In genomic region chr14:103111297-103111981, GRCh38 we compare ENCODE assay signal across 1 cellular context.
TF ChIP-seq lines count a peak whose summit lies in the region.

No MANE protein-coding gene starts in this region.

TF ChIP-seq in GM12878, 131 proteins besides CTCF, POLR2A, EP300 and RAD21 (continued from another document and continues in another):
- TF ChIP-seq, protein P1, sequence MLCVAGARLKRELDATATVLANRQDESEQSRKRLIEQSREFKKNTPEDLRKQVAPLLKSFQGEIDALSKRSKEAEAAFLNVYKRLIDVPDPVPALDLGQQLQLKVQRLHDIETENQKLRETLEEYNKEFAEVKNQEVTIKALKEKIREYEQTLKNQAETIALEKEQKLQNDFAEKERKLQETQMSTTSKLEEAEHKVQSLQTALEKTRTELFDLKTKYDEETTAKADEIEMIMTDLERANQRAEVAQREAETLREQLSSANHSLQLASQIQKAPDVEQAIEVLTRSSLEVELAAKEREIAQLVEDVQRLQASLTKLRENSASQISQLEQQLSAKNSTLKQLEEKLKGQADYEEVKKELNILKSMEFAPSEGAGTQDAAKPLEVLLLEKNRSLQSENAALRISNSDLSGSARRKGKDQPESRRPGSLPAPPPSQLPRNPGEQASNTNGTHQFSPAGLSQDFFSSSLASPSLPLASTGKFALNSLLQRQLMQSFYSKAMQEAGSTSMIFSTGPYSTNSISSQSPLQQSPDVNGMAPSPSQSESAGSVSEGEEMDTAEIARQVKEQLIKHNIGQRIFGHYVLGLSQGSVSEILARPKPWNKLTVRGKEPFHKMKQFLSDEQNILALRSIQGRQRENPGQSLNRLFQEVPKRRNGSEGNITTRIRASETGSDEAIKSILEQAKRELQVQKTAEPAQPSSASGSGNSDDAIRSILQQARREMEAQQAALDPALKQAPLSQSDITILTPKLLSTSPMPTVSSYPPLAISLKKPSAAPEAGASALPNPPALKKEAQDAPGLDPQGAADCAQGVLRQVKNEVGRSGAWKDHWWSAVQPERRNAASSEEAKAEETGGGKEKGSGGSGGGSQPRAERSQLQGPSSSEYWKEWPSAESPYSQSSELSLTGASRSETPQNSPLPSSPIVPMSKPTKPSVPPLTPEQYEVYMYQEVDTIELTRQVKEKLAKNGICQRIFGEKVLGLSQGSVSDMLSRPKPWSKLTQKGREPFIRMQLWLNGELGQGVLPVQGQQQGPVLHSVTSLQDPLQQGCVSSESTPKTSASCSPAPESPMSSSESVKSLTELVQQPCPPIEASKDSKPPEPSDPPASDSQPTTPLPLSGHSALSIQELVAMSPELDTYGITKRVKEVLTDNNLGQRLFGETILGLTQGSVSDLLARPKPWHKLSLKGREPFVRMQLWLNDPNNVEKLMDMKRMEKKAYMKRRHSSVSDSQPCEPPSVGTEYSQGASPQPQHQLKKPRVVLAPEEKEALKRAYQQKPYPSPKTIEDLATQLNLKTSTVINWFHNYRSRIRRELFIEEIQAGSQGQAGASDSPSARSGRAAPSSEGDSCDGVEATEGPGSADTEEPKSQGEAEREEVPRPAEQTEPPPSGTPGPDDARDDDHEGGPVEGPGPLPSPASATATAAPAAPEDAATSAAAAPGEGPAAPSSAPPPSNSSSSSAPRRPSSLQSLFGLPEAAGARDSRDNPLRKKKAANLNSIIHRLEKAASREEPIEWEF (IDR thresholded peaks at IDR 0.05; ENCODE audit: insufficient replicate concordance, low read depth, low read length): no peak
- no peak for TF ChIP-seq SMAD5 (IDR thresholded peaks at IDR 0.05; ENCODE audit: low read depth)
- TF ChIP-seq, protein P2, sequence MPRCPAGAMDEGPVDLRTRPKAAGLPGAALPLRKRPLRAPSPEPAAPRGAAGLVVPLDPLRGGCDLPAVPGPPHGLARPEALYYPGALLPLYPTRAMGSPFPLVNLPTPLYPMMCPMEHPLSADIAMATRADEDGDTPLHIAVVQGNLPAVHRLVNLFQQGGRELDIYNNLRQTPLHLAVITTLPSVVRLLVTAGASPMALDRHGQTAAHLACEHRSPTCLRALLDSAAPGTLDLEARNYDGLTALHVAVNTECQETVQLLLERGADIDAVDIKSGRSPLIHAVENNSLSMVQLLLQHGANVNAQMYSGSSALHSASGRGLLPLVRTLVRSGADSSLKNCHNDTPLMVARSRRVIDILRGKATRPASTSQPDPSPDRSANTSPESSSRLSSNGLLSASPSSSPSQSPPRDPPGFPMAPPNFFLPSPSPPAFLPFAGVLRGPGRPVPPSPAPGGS (IDR thresholded peaks at IDR 0.05; ENCODE audit: borderline replicate concordance, insufficient read depth, low read depth, low read length, poor library complexity, severe bottlenecking): no peak
- no peak for TF ChIP-seq CREB1 (IDR thresholded peaks at IDR 0.05; ENCODE audit: low read depth)
- TF ChIP-seq RB1 (IDR thresholded peaks at IDR 0.05; ENCODE audit: borderline replicate concordance): no peak
- no peak for TF ChIP-seq KAT2A (conservative IDR thresholded peaks at IDR 0.05; ENCODE audit: control insufficient read depth, low read depth, low read length)
- TF ChIP-seq NR2F1 (conservative IDR thresholded peaks at IDR 0.05): peak; percentile 91
- no peak for TF ChIP-seq SMAD1 (IDR thresholded peaks at IDR 0.05; ENCODE audit: low read depth, partially characterized antibody)
- no peak for TF ChIP-seq PAX8 (IDR thresholded peaks at IDR 0.05)
- no peak for TF ChIP-seq CEBPZ (IDR thresholded peaks at IDR 0.05; ENCODE audit: low read depth, low read length)
- no peak for TF ChIP-seq CBFB (IDR thresholded peaks at IDR 0.05; ENCODE audit: low read depth)
- TF ChIP-seq SPI1 (IDR thresholded peaks at IDR 0.05; ENCODE audit: borderline replicate concordance, insufficient read depth, low read depth, low read length): peak; percentile 95
- no peak for TF ChIP-seq HDAC2 (IDR thresholded peaks at IDR 0.05)
- TF ChIP-seq IRF4 (IDR thresholded peaks at IDR 0.05; ENCODE audit: low read depth, low read length): 0 out of 2 replicates have a peak, but pooled peaks have one; percentile 61
- TF ChIP-seq, protein P3, sequence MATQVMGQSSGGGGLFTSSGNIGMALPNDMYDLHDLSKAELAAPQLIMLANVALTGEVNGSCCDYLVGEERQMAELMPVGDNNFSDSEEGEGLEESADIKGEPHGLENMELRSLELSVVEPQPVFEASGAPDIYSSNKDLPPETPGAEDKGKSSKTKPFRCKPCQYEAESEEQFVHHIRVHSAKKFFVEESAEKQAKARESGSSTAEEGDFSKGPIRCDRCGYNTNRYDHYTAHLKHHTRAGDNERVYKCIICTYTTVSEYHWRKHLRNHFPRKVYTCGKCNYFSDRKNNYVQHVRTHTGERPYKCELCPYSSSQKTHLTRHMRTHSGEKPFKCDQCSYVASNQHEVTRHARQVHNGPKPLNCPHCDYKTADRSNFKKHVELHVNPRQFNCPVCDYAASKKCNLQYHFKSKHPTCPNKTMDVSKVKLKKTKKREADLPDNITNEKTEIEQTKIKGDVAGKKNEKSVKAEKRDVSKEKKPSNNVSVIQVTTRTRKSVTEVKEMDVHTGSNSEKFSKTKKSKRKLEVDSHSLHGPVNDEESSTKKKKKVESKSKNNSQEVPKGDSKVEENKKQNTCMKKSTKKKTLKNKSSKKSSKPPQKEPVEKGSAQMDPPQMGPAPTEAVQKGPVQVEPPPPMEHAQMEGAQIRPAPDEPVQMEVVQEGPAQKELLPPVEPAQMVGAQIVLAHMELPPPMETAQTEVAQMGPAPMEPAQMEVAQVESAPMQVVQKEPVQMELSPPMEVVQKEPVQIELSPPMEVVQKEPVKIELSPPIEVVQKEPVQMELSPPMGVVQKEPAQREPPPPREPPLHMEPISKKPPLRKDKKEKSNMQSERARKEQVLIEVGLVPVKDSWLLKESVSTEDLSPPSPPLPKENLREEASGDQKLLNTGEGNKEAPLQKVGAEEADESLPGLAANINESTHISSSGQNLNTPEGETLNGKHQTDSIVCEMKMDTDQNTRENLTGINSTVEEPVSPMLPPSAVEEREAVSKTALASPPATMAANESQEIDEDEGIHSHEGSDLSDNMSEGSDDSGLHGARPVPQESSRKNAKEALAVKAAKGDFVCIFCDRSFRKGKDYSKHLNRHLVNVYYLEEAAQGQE (IDR thresholded peaks at IDR 0.05; ENCODE audit: low read depth, low read length): no peak
- 0 out of 2 replicates have a peak, but pooled peaks have one; percentile 10 for TF ChIP-seq BCL11A (IDR thresholded peaks at IDR 0.05; ENCODE audit: low read depth, low read length)
- TF ChIP-seq ZNF622 (IDR thresholded peaks at IDR 0.05): no peak
- TF ChIP-seq, protein P4, sequence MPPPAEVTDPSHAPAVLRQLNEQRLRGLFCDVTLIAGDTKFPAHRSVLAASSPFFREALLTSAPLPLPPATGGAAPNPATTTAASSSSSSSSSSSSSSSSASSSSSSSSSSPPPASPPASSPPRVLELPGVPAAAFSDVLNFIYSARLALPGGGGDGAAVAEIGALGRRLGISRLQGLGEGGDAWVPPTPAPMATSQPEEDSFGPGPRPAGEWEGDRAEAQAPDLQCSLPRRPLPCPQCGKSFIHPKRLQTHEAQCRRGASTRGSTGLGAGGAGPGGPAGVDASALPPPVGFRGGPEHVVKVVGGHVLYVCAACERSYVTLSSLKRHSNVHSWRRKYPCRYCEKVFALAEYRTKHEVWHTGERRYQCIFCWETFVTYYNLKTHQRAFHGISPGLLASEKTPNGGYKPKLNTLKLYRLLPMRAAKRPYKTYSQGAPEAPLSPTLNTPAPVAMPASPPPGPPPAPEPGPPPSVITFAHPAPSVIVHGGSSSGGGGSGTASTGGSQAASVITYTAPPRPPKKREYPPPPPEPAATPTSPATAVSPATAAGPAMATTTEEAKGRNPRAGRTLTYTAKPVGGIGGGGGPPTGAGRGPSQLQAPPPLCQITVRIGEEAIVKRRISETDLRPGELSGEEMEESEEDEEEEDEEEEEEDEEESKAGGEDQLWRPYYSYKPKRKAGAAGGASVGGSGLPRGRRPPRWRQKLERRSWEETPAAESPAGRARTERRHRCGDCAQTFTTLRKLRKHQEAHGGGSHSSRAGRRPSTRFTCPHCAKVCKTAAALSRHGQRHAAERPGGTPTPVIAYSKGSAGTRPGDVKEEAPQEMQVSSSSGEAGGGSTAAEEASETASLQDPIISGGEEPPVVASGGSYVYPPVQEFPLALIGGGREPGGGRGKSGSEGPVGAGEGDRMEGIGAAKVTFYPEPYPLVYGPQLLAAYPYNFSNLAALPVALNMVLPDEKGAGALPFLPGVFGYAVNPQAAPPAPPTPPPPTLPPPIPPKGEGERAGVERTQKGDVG (CRISPR knock-in tag; IDR thresholded peaks at IDR 0.05): no peak
- no peak for TF ChIP-seq ASH2L (IDR thresholded peaks at IDR 0.05; ENCODE audit: borderline replicate concordance, low read depth)
- TF ChIP-seq MYC (IDR thresholded peaks at IDR 0.05; ENCODE audit: insufficient read depth, insufficient read length, insufficient replicate concordance, low read length, severe bottlenecking): no peak
- TF ChIP-seq MYB (IDR thresholded peaks at IDR 0.05; ENCODE audit: borderline replicate concordance, low read depth, low read length): no peak
- no peak for TF ChIP-seq NFIC (IDR thresholded peaks at IDR 0.05; ENCODE audit: low read depth, low read length)
- TF ChIP-seq ESRRA (IDR thresholded peaks at IDR 0.05; ENCODE audit: low read length): no peak
- no peak for TF ChIP-seq RBBP5 (conservative IDR thresholded peaks at IDR 0.05)
- TF ChIP-seq CREM (IDR thresholded peaks at IDR 0.05; ENCODE audit: low read depth): peak; percentile 32; the same call in 1 of the 2 replicates
- no peak for TF ChIP-seq RAD51 (IDR thresholded peaks at IDR 0.05)
- TF ChIP-seq NFYA (IDR thresholded peaks at IDR 0.05; ENCODE audit: borderline replicate concordance, low read depth, low read length): no peak
- no peak for TF ChIP-seq ELK1 (IDR thresholded peaks at IDR 0.05; ENCODE audit: low read depth, low read length)
- TF ChIP-seq RUNX3 (IDR thresholded peaks at IDR 0.05; ENCODE audit: low read length): peak; percentile 49; the same call in 1 of the 2 replicates
- TF ChIP-seq DPF2 (IDR thresholded peaks at IDR 0.05): peak; percentile 83; the same call in 1 of the 2 replicates
- no peak for TF ChIP-seq RFX5 (IDR thresholded peaks at IDR 0.05; ENCODE audit: low read depth, low read length)
- TF ChIP-seq NRF1 (conservative IDR thresholded peaks at IDR 0.05; ENCODE audit: low read depth, low read length): no peak
- no peak for TF ChIP-seq ATF2 (IDR thresholded peaks at IDR 0.05; ENCODE audit: low read length)
- TF ChIP-seq TAF1 (IDR thresholded peaks at IDR 0.05; ENCODE audit: borderline replicate concordance, low read depth, low read length): no peak
- no peak for TF ChIP-seq MEF2A (IDR thresholded peaks at IDR 0.05; ENCODE audit: insufficient read depth, low read depth, low read length)
- no peak for TF ChIP-seq CHD4 (IDR thresholded peaks at IDR 0.05)
- no peak for TF ChIP-seq HDAC6 (IDR thresholded peaks at IDR 0.05; ENCODE audit: unreplicated experiment)
- TF ChIP-seq GABPA (IDR thresholded peaks at IDR 0.05; ENCODE audit: low read depth): no peak
- TF ChIP-seq ZNF274 (IDR thresholded peaks at IDR 0.05; ENCODE audit: insufficient read depth, insufficient read length): no peak
- peak; percentile 87; the same call in 1 of the 2 replicates for TF ChIP-seq HDGF (IDR thresholded peaks at IDR 0.05)
- TF ChIP-seq ZNF217 (IDR thresholded peaks at IDR 0.05): no peak; the same call in 1 of the 2 replicates
- no peak for TF ChIP-seq ZNF384 (IDR thresholded peaks at IDR 0.05; ENCODE audit: borderline replicate concordance, low read depth, low read length)
- TF ChIP-seq SRF (IDR thresholded peaks at IDR 0.05; ENCODE audit: low read depth in 2 of 2, low read length in 2 of 2): no peak
